Comparison of ENCODE assay signal across 16 cellular contexts in genomic region chr17:44063704-44064639, GRCh38. TPM values are rescaled to one million over a fixed set of nuclear protein-coding genes. Genes with fewer than 3 reads are reported as not detected.
DNase-seq lines count a peak whose midpoint lies in the region; ATAC-seq, FAIRE-seq and TF ChIP-seq lines count a peak whose summit lies in the region.
"Had no signal": no experiment of that assay in that cellular context is flagged by ENCODE, and none has a peak within 500 bp of the region (broad histone marks: within the 10 kb centered on the region; RNA-seq: fewer than 3 reads in every experiment).

No MANE protein-coding gene starts in this region.

- H3K27me3 Mint-ChIP-seq in T-helper 2 cell treated with Interferon-gamma antibody and Interleukin-4, amounts not matched to agents 5 μg/mL and 100 μg/mL, for 36 hours (ENCODE audit: low read depth): no peaks in the 10 kb centered on the region
- no peaks in the 10 kb centered on the region for H3K27me3 Mint-ChIP-seq in IgD-negative memory B cell
- H3K27me3 Mint-ChIP-seq in activated naive CD8-positive, alpha-beta T cell treated with anti-CD3 and anti-CD28 coated beads, Interleukin-2, amount 10 ng/mL, durations not matched to agents 7 days and 5 days: no peaks in the 10 kb centered on the region
- no peaks in the 10 kb centered on the region for H3K27me3 Mint-ChIP-seq in natural killer cell treated with Interleukin-12 subunit alpha and Interleukin-12 subunit beta and Interleukin-15 and Interleukin-18, amount 100 ng/mL, for 72 hours

- no peak for TF ChIP-seq POLR2A in GM12892 (IDR thresholded peaks at IDR 0.05; ENCODE audit: low read depth, low read length)

- H3K4me3 Mint-ChIP-seq in T-helper 2 cell treated with Interferon-gamma antibody and Interleukin-4, amounts not matched to agents 5 μg/mL and 100 μg/mL, for 36 hours: peak overlapping the region; percentile 28
- H3K4me3 Mint-ChIP-seq in IgD-negative memory B cell: peak overlapping the region in 2 of 4 donors; percentile 27 to 84
- peak overlapping the region; percentile 17 for H3K4me3 Mint-ChIP-seq in activated naive CD8-positive, alpha-beta T cell treated with anti-CD3 and anti-CD28 coated beads, Interleukin-2, amount 10 ng/mL, durations not matched to agents 7 days and 5 days
- peak overlapping the region; percentile 53 for H3K4me3 Mint-ChIP-seq in natural killer cell treated with Interleukin-12 subunit alpha and Interleukin-12 subunit beta and Interleukin-15 and Interleukin-18, amount 100 ng/mL, for 72 hours

- H3K9me3 Mint-ChIP-seq in T-helper 2 cell treated with Interferon-gamma antibody and Interleukin-4, amounts not matched to agents 5 μg/mL and 100 μg/mL, for 36 hours: no peaks in the 10 kb centered on the region
- no peaks in the 10 kb centered on the region for H3K9me3 Mint-ChIP-seq in IgD-negative memory B cell
- H3K9me3 Mint-ChIP-seq in activated naive CD8-positive, alpha-beta T cell treated with anti-CD3 and anti-CD28 coated beads, Interleukin-2, amount 10 ng/mL, durations not matched to agents 7 days and 5 days: no peaks in the 10 kb centered on the region
- H3K9me3 Mint-ChIP-seq in natural killer cell treated with Interleukin-12 subunit alpha and Interleukin-12 subunit beta and Interleukin-15 and Interleukin-18, amount 100 ng/mL, for 72 hours: no peaks in the 10 kb centered on the region

- H3K36me3 Mint-ChIP-seq in T-helper 2 cell treated with Interferon-gamma antibody and Interleukin-4, amounts not matched to agents 5 μg/mL and 100 μg/mL, for 36 hours (ENCODE audit: low read depth): peaks cover 35% of the 10 kb centered on the region
- H3K36me3 Mint-ChIP-seq in IgD-negative memory B cell: peaks cover 3% of the 10 kb centered on the region
- H3K36me3 Mint-ChIP-seq in activated naive CD8-positive, alpha-beta T cell treated with anti-CD3 and anti-CD28 coated beads, Interleukin-2, amount 10 ng/mL, durations not matched to agents 7 days and 5 days: peaks cover 26% of the 10 kb centered on the region
- peaks cover 23% of the 10 kb centered on the region for H3K36me3 Mint-ChIP-seq in natural killer cell treated with Interleukin-12 subunit alpha and Interleukin-12 subunit beta and Interleukin-15 and Interleukin-18, amount 100 ng/mL, for 72 hours

- no peak for ATAC-seq in activated naive CD8-positive, alpha-beta T cell treated with anti-CD3 and anti-CD28 coated beads, Interleukin-2, amount 10 ng/mL, durations not matched to agents 7 days and 5 days (ENCODE audit: low read depth)
- ATAC-seq in natural killer cell treated with Interleukin-12 subunit alpha and Interleukin-12 subunit beta and Interleukin-15 and Interleukin-18, amount 100 ng/mL, for 72 hours: no peak
- no peak for ATAC-seq in HG02852 (IDR thresholded peaks at IDR 0.05; ENCODE audit: unreplicated experiment)

- no peak overlapping the region for H3K27ac Mint-ChIP-seq in T-helper 2 cell treated with Interferon-gamma antibody and Interleukin-4, amounts not matched to agents 5 μg/mL and 100 μg/mL, for 36 hours
- peak overlapping the region; percentile 71 to 83 (median 77) for H3K27ac Mint-ChIP-seq in IgD-negative memory B cell
- no peak overlapping the region for H3K27ac Mint-ChIP-seq in activated naive CD8-positive, alpha-beta T cell treated with anti-CD3 and anti-CD28 coated beads, Interleukin-2, amount 10 ng/mL, durations not matched to agents 7 days and 5 days
- peak overlapping the region in 1 of 2 donors; percentile 63 for H3K27ac Mint-ChIP-seq in natural killer cell treated with Interleukin-12 subunit alpha and Interleukin-12 subunit beta and Interleukin-15 and Interleukin-18, amount 100 ng/mL, for 72 hours

- FAIRE-seq in GM12892 (lab: Jason Lieb, UNC): no peak
- FAIRE-seq: keratinocyte, small intestine had no signal

- POLR2A ChIA-PET in activated naive CD8-positive, alpha-beta T cell treated with anti-CD3 and anti-CD28 coated beads, Interleukin-2, amount 10 ng/mL, durations not matched to agents 7 days and 5 days (lab: Charles Lee): no interaction called here

- DNase-seq in T-helper 2 cell treated with Interferon-gamma antibody and Interleukin-4, amounts not matched to agents 5 μg/mL and 100 μg/mL, for 36 hours (ENCODE audit: low spot score): no peak
- DNase-seq in T-helper 2 cell (no peak), NCI-H146 (lab: John Stamatoyannopoulos, UW) (no peak), GM12892 (ENCODE audit: insufficient read length) (no peak)
- DNase-seq in activated naive CD8-positive, alpha-beta T cell treated with anti-CD3 and anti-CD28 coated beads, Interleukin-2, amount 10 ng/mL, durations not matched to agents 7 days and 5 days: no peak
- DNase-seq in natural killer cell treated with Interleukin-12 subunit alpha and Interleukin-12 subunit beta and Interleukin-15 and Interleukin-18, amount 100 ng/mL, for 72 hours (ENCODE audit: low spot score): no peak
- DNase-seq: cortex of kidney, H7, NCI-H1436, NCI-H69, SHP77, small intestine had no signal

- peaks cover 37% of the 10 kb centered on the region for H3K4me1 Mint-ChIP-seq in T-helper 2 cell treated with Interferon-gamma antibody and Interleukin-4, amounts not matched to agents 5 μg/mL and 100 μg/mL, for 36 hours (ENCODE audit: low read depth)
- peaks cover 14 to 33% (median 26%) of the 10 kb centered on the region in 3 donors for H3K4me1 Mint-ChIP-seq in IgD-negative memory B cell
- H3K4me1 Mint-ChIP-seq in activated naive CD8-positive, alpha-beta T cell treated with anti-CD3 and anti-CD28 coated beads, Interleukin-2, amount 10 ng/mL, durations not matched to agents 7 days and 5 days: peaks cover 41% of the 10 kb centered on the region
- peaks cover 40 to 44% of the 10 kb centered on the region in 2 donors for H3K4me1 Mint-ChIP-seq in natural killer cell treated with Interleukin-12 subunit alpha and Interleukin-12 subunit beta and Interleukin-15 and Interleukin-18, amount 100 ng/mL, for 72 hours (ENCODE audit: low read depth in 2 of 2)

RNA-seq across cellular contexts. Expression of gene LSM12, which starts 2.5 kb away (rescaled TPM):
- 73.4 TPM for polyA plus RNA-seq in IgD-negative memory B cell
- total RNA-seq in activated naive CD8-positive, alpha-beta T cell treated with anti-CD3 and anti-CD28 coated beads, Interleukin-2, amount 10 ng/mL, durations not matched to agents 7 days and 5 days: 10 to 100 TPM; 46.9 to 51.4 TPM
- total RNA-seq in natural killer cell treated with Interleukin-12 subunit alpha and Interleukin-12 subunit beta and Interleukin-15 and Interleukin-18, amount 100 ng/mL, for 72 hours: 10 to 100 TPM; 68.6 to 70.0 TPM
- 57.6 TPM for polyA plus RNA-seq in GM12892 (2012; ENCODE audit: missing spikeins)

RNA-seq across cellular contexts. Expression of gene G6PC3, which starts 6.6 kb away (rescaled TPM):
- polyA plus RNA-seq in IgD-negative memory B cell: 22.5 TPM
- total RNA-seq in activated naive CD8-positive, alpha-beta T cell treated with anti-CD3 and anti-CD28 coated beads, Interleukin-2, amount 10 ng/mL, durations not matched to agents 7 days and 5 days: 10 to 100 TPM; 18.7 to 18.8 TPM
- 10 to 100 TPM; 24.6 to 26.8 TPM for total RNA-seq in natural killer cell treated with Interleukin-12 subunit alpha and Interleukin-12 subunit beta and Interleukin-15 and Interleukin-18, amount 100 ng/mL, for 72 hours
- 21.7 TPM for polyA plus RNA-seq in GM12892 (2012; ENCODE audit: missing spikeins)

RNA-seq across cellular contexts. Expression of gene TMEM101, which starts 49.2 kb away (rescaled TPM):
- 24.6 TPM for polyA plus RNA-seq in IgD-negative memory B cell
- total RNA-seq in activated naive CD8-positive, alpha-beta T cell treated with anti-CD3 and anti-CD28 coated beads, Interleukin-2, amount 10 ng/mL, durations not matched to agents 7 days and 5 days: 10 to 100 TPM; 30.3 to 31.7 TPM
- 10 to 100 TPM; 32.5 TPM for total RNA-seq in natural killer cell treated with Interleukin-12 subunit alpha and Interleukin-12 subunit beta and Interleukin-15 and Interleukin-18, amount 100 ng/mL, for 72 hours
- 27.7 TPM for polyA plus RNA-seq in GM12892 (2012; ENCODE audit: missing spikeins)

RNA-seq across cellular contexts. Expression of gene HDAC5, which starts 59.5 kb away (rescaled TPM):
- polyA plus RNA-seq in IgD-negative memory B cell: 49.5 TPM
- total RNA-seq in activated naive CD8-positive, alpha-beta T cell treated with anti-CD3 and anti-CD28 coated beads, Interleukin-2, amount 10 ng/mL, durations not matched to agents 7 days and 5 days: 10 to 100 TPM; 46.2 to 48.4 TPM
- total RNA-seq in natural killer cell treated with Interleukin-12 subunit alpha and Interleukin-12 subunit beta and Interleukin-15 and Interleukin-18, amount 100 ng/mL, for 72 hours: 10 to 100 TPM; 12.8 to 13.9 TPM
- 8.7 TPM for polyA plus RNA-seq in GM12892 (2012; ENCODE audit: missing spikeins)

RNA-seq across cellular contexts. Expression of gene NAGS, which starts 59.5 kb away (rescaled TPM):
- polyA plus RNA-seq in IgD-negative memory B cell: 0.64 TPM
- 1 to 10 TPM; 1.4 TPM for total RNA-seq in activated naive CD8-positive, alpha-beta T cell treated with anti-CD3 and anti-CD28 coated beads, Interleukin-2, amount 10 ng/mL, durations not matched to agents 7 days and 5 days
- 1 to 10 TPM in 1 of 2 donors, under 1 TPM in 1; 0.70 to 1.9 TPM for total RNA-seq in natural killer cell treated with Interleukin-12 subunit alpha and Interleukin-12 subunit beta and Interleukin-15 and Interleukin-18, amount 100 ng/mL, for 72 hours
- 0.47 TPM for polyA plus RNA-seq in GM12892 (2012; ENCODE audit: missing spikeins)
- polyA plus RNA-seq: neural cell had no signal

Comparison
In these comparisons a context has a peak if more than half of its experiments do, and no peak if none do; other contexts are left out.
1. H3K27ac Mint-ChIP-seq: peak in IgD-negative memory B cell (3 of 3); none in T-helper 2 cell treated with Interferon-gamma antibody and Interleukin-4, amounts not matched to agents 5 μg/mL and 100 μg/mL, for 36 hours (single experiment) and activated naive CD8-positive, alpha-beta T cell treated with anti-CD3 and anti-CD28 coated beads, Interleukin-2, amount 10 ng/mL, durations not matched to agents 7 days and 5 days (single experiment).